ENCODE assay signal across 15 cellular contexts in genomic region chr2:135056790-135057189, GRCh38.
DNase-seq lines count a peak whose midpoint lies in the region; FAIRE-seq and TF ChIP-seq lines count a peak whose summit lies in the region.
"Had no signal": no experiment of that assay in that cellular context is flagged by ENCODE, and none has a peak within 500 bp of the region (broad histone marks: within the 10 kb centered on the region; RNA-seq: fewer than 3 reads in every experiment).

No MANE protein-coding gene starts in this region.

- peak; percentile 29 for DNase-seq in AG10803 (ENCODE audit: low read depth)
- peak; percentile 15 for DNase-seq in EH (ENCODE audit: low read depth)
- DNase-seq in SW480 (ENCODE audit: low spot score), result peak; percentile 47
- peak; percentile 40 for DNase-seq in fibroblast of peridontal ligament (ENCODE audit: extremely low read depth)
- no peak for DNase-seq in GM19239 (ENCODE audit: insufficient read length, low spot score)
- no peak for DNase-seq in NCI-H1436 treated with DMSO at 0.1 percent for 48 hours (lab: John Stamatoyannopoulos, UW)
- DNase-seq in NCI-H2081 treated with DMSO at 0.1 percent for 48 hours (lab: John Stamatoyannopoulos, UW), result no peak
- DNase-seq: CD4-positive, CD25-positive, alpha-beta regulatory T cell; GDM1; NCI-H1092; NCI-H524; SHP77 treated with DMSO at 0.1 percent for 48 hours; substantia nigra had no signal

- no peak for TF ChIP-seq CTCF in AG10803 (conservative IDR thresholded peaks at IDR 0.05; ENCODE audit: low read length)

- no peak overlapping the region for H3K4me3 ChIP-seq in AG10803 (ENCODE audit: low read length)
- H3K4me3 ChIP-seq: cardiac muscle cell, hepatocyte had no signal

- FAIRE-seq in GM19239 (lab: Jason Lieb, UNC), result no peak

Comparison
In these comparisons a context has a peak if more than half of its experiments do, and no peak if none do; other contexts are left out.
1. DNase-seq: peak in AG10803 (single experiment), EH (single experiment), SW480 (single experiment) and fibroblast of peridontal ligament (single experiment); none in GM19239 (single experiment), NCI-H1436 treated with DMSO at 0.1 percent for 48 hours (single experiment) and NCI-H2081 treated with DMSO at 0.1 percent for 48 hours (single experiment).